Comparison of ENCODE assay signal across 15 cellular contexts in genomic region chr2:210007895-210008294, GRCh38. TPM values are rescaled to one million over a fixed set of nuclear protein-coding genes. Genes with fewer than 3 reads are reported as not detected.
DNase-seq lines count a peak whose midpoint lies in the region; ATAC-seq and TF ChIP-seq lines count a peak whose summit lies in the region.
"Had no signal": no experiment of that assay in that cellular context is flagged by ENCODE, and none has a peak within 500 bp of the region (broad histone marks: within the 10 kb centered on the region; RNA-seq: fewer than 3 reads in every experiment).

No MANE protein-coding gene starts in this region.

- peaks cover 59% of the 10 kb centered on the region for H3K4me1 Mint-ChIP-seq in activated T-cell treated with anti-CD3 and anti-CD28 coated beads, Interleukin-2, amount 50 U/mL, for 72 hours (ENCODE audit: low read depth)
- H3K4me1 Mint-ChIP-seq in activated T-cell treated with anti-CD3 and anti-CD28 coated beads, Interleukin-2, amount 50 U/mL, for 4 hours (ENCODE audit: low read depth): peaks cover 60% of the 10 kb centered on the region
- H3K4me1 Mint-ChIP-seq in activated B cell treated with CpG ODN at 0.5 μM for 24 hours: peaks cover 54% of the 10 kb centered on the region

- no peaks in the 10 kb centered on the region for H3K27me3 ChIP-seq in MM.1S (replicated peaks; ENCODE audit: insufficient read depth, low read length)
- H3K27me3 ChIP-seq: spleen had no signal

- POLR2A ChIA-PET in activated B cell treated with CpG ODN at 0.5 μM for 24 hours (lab: Charles Lee): no interaction called here

- H3K4me2 ChIP-seq in MM.1S (ENCODE audit: low read depth, low read length): no peak overlapping the region
- H3K4me2 ChIP-seq: KMS-11 had no signal

- no peak overlapping the region for H3K4me3 Mint-ChIP-seq in activated T-cell treated with anti-CD3 and anti-CD28 coated beads, Interleukin-2, amount 50 U/mL, for 72 hours
- no peak overlapping the region for H3K4me3 Mint-ChIP-seq in activated T-cell treated with anti-CD3 and anti-CD28 coated beads, Interleukin-2, amount 50 U/mL, for 4 hours
- no peak overlapping the region for H3K4me3 Mint-ChIP-seq in activated B cell treated with CpG ODN at 0.5 μM for 24 hours

- TF ChIP-seq CTCF in activated B cell treated with CpG ODN at 0.5 μM for 24 hours (IDR thresholded peaks at IDR 0.05): no peak
- no peak for TF ChIP-seq CTCF in MM.1S (IDR thresholded peaks at IDR 0.05; ENCODE audit: low read length)

- peaks cover 100% of the 10 kb centered on the region for H3K79me2 ChIP-seq in MM.1S (ENCODE audit: low read length)

- no peaks in the 10 kb centered on the region for H3K9me3 ChIP-seq in MM.1S (replicated peaks; ENCODE audit: insufficient read depth, low read length)
- H3K9me3 ChIP-seq: spleen had no signal

- H3K27ac Mint-ChIP-seq in activated T-cell treated with anti-CD3 and anti-CD28 coated beads, Interleukin-2, amount 50 U/mL, for 72 hours: peak overlapping the region; percentile 88
- no peak overlapping the region for H3K27ac Mint-ChIP-seq in activated B cell treated with CpG ODN at 0.5 μM for 24 hours
- H3K27ac Mint-ChIP-seq: activated T-helper 2 cell treated with anti-CD3 and anti-CD28 coated beads, Interferon-gamma antibody, Interleukin-2, Interleukin-4, amounts not matched to agents 10 μg/mL and 5 μg/mL and 100 μg/mL, durations not matched to agents 14 hours and 24 hours and 36 hours had no signal

- DNase-seq in activated T-cell treated with anti-CD3 and anti-CD28 coated beads, Interleukin-2, amount 50 U/mL, for 72 hours: no peak
- no peak for DNase-seq in activated T-cell treated with anti-CD3 and anti-CD28 coated beads, Interleukin-2, amount 50 U/mL, for 4 hours
- no peak for DNase-seq in activated B cell treated with CpG ODN at 0.5 μM for 24 hours
- no peak for DNase-seq in left ventricle myocardium superior
- no peak for DNase-seq in sciatic nerve (ENCODE audit: low spot score)
- DNase-seq in NCI-H446 (lab: John Stamatoyannopoulos, UW): no peak
- no peak for DNase-seq in D341Med (ENCODE audit: low spot score)
- DNase-seq in MM.1S: no peak
- DNase-seq: ACHN, amygdala, NCI-H187, spleen, T-helper 9 cell had no signal

- H3K9me3 Mint-ChIP-seq in activated T-cell treated with anti-CD3 and anti-CD28 coated beads, Interleukin-2, amount 50 U/mL, for 72 hours: no peaks in the 10 kb centered on the region
- no peaks in the 10 kb centered on the region for H3K9me3 Mint-ChIP-seq in activated T-cell treated with anti-CD3 and anti-CD28 coated beads, Interleukin-2, amount 50 U/mL, for 4 hours
- no peaks in the 10 kb centered on the region for H3K9me3 Mint-ChIP-seq in activated B cell treated with CpG ODN at 0.5 μM for 24 hours
- H3K9me3 Mint-ChIP-seq: activated T-helper 2 cell treated with anti-CD3 and anti-CD28 coated beads, Interferon-gamma antibody, Interleukin-2, Interleukin-4, amounts not matched to agents 10 μg/mL and 5 μg/mL and 100 μg/mL, durations not matched to agents 14 hours and 24 hours and 36 hours had no signal

- no peak overlapping the region for H3K4me3 ChIP-seq in MM.1S (ENCODE audit: low read length)
- H3K4me3 ChIP-seq: spleen had no signal

- H3K36me3 ChIP-seq in MM.1S (replicated peaks; ENCODE audit: insufficient read depth, low read length): no peaks in the 10 kb centered on the region; the same call in 1 of the 2 replicates

- no peak overlapping the region for H2AFZ ChIP-seq in MM.1S (ENCODE audit: low read length)

- H3K27me3 Mint-ChIP-seq in activated T-cell treated with anti-CD3 and anti-CD28 coated beads, Interleukin-2, amount 50 U/mL, for 72 hours (ENCODE audit: low read depth): no peaks in the 10 kb centered on the region
- no peaks in the 10 kb centered on the region for H3K27me3 Mint-ChIP-seq in activated T-cell treated with anti-CD3 and anti-CD28 coated beads, Interleukin-2, amount 50 U/mL, for 4 hours (ENCODE audit: low read depth)
- no peaks in the 10 kb centered on the region for H3K27me3 Mint-ChIP-seq in activated B cell treated with CpG ODN at 0.5 μM for 24 hours

- H3F3A ChIP-seq in MM.1S (ENCODE audit: insufficient read depth, low read length): no peaks in the 10 kb centered on the region

- CTCF ChIA-PET in activated B cell treated with CpG ODN at 0.5 μM for 24 hours (lab: Charles Lee): no interaction called here

- H3K4me1 ChIP-seq in MM.1S (ENCODE audit: low read length): peaks cover 10% of the 10 kb centered on the region; the same call in 1 of the 2 replicates

- no peak overlapping the region for H3K9ac ChIP-seq in MM.1S (ENCODE audit: low read length)
- H3K9ac ChIP-seq: KMS-11 had no signal

- H3K27ac ChIP-seq in MM.1S (ENCODE audit: low read length): no peak overlapping the region
- H3K27ac ChIP-seq: KMS-11, spleen had no signal

- ATAC-seq in activated T-cell treated with anti-CD3 and anti-CD28 coated beads, Interleukin-2, amount 50 U/mL, for 72 hours (replicated peaks in 1 of 2): no peak
- ATAC-seq in activated T-cell treated with anti-CD3 and anti-CD28 coated beads, Interleukin-2, amount 50 U/mL, for 4 hours: no peak
- ATAC-seq in activated B cell treated with CpG ODN at 0.5 μM for 24 hours (ENCODE audit: low read depth) (peak; percentile 40), left ventricle myocardium superior (peak; percentile 47), sciatic nerve (peak; percentile 26)

- no peaks in the 10 kb centered on the region for H3K9me2 ChIP-seq in MM.1S (replicated peaks; ENCODE audit: insufficient read depth, low read length)

- H3K36me3 Mint-ChIP-seq in activated T-cell treated with anti-CD3 and anti-CD28 coated beads, Interleukin-2, amount 50 U/mL, for 72 hours (ENCODE audit: insufficient read depth in 2 of 2): peaks cover 0 to 39% of the 10 kb centered on the region in 2 donors
- H3K36me3 Mint-ChIP-seq in activated T-cell treated with anti-CD3 and anti-CD28 coated beads, Interleukin-2, amount 50 U/mL, for 4 hours (ENCODE audit: insufficient read depth): peaks cover 28% of the 10 kb centered on the region
- peaks cover 70% of the 10 kb centered on the region for H3K36me3 Mint-ChIP-seq in activated B cell treated with CpG ODN at 0.5 μM for 24 hours (ENCODE audit: low read depth)

- peaks cover 20% of the 10 kb centered on the region; the same call in 1 of the 2 replicates for H4K20me1 ChIP-seq in MM.1S (ENCODE audit: insufficient read depth, low read length)

- intact Hi-C loops in activated B cell treated with CpG ODN at 0.5 μM for 24 hours (cut with micrococcal nuclease) (loop anchor here (10.0 kb wide), 1 partner anchor 583 kb away; the partner anchor contains the start of gene MAP2), left ventricle myocardium superior (cut with micrococcal nuclease) (loop anchor here (10.0 kb wide), 1 partner anchor 167 kb away; the partner anchor contains the start of gene KANSL1L), sciatic nerve (cut with DNase I) (no loop called here)

RNA-seq across cellular contexts. Expression of gene RPE, which starts 5.5 kb away (rescaled TPM):
- total RNA-seq in activated T-cell treated with anti-CD3 and anti-CD28 coated beads, Interleukin-2, amount 50 U/mL, for 72 hours: 10 to 100 TPM; 35.8 to 37.3 TPM
- 10 to 100 TPM; 35.0 to 47.5 (median 44.2) TPM for total RNA-seq in activated T-cell treated with anti-CD3 and anti-CD28 coated beads, Interleukin-2, amount 50 U/mL, for 4 hours
- total RNA-seq in activated B cell treated with CpG ODN at 0.5 μM for 24 hours: 43.3 and 54.7 TPM in 2 replicates
- total RNA-seq in left ventricle myocardium superior: 16.6 TPM
- total RNA-seq in sciatic nerve: 50.3 TPM

Comparison
In these comparisons a context has a peak if more than half of its experiments do, and no peak if none do; other contexts are left out.
1. ATAC-seq: peak in activated B cell treated with CpG ODN at 0.5 μM for 24 hours (single experiment), left ventricle myocardium superior (single experiment) and sciatic nerve (single experiment); none in activated T-cell treated with anti-CD3 and anti-CD28 coated beads, Interleukin-2, amount 50 U/mL, for 72 hours (0 of 2) and activated T-cell treated with anti-CD3 and anti-CD28 coated beads, Interleukin-2, amount 50 U/mL, for 4 hours (0 of 2).